In the genomic region with DNA sequence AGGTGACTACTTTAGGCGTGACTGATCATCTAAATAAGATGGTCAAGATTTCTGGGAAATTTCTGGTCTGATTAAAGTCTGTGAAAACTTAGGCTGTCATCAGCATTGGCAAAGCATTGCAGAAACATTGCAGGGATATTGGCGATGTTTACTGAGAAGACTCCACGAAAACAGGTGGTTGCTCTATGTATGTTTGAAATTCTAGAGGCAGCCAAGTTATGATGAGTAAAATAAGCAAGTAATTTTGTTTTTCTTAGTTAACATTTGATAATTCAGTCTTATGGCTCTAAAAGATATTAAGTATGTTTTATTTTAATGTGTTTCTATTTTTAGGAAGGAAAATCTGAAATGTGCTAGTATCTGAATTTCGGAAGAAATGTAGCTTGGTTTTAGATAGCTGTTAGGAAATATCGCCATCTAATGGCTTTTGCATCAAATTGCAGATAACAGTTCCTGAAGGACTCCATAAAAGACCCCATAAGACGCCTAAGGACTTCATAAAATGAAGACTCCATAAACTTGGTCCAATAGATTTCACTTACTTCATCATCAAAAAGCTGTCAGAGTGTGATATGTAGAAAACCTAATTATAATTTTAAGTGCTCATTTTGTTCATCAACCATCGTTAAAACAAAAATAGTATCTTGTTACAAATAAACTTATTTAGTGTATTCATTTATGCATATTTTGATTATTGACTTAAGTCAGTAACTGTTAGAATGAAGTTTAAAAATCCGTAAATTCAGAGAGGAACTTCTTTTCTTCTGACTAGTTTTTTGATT, we compare ENCODE assay signal across 8 cellular contexts.
DNase-seq lines count a peak whose midpoint lies in the region; ATAC-seq and TF ChIP-seq lines count a peak whose summit lies in the region.

No MANE protein-coding gene starts in this region.

- H3K4me3 ChIP-seq in Karpas-422 (ENCODE audit: low read length) (no peak overlapping the region), adrenal gland (no peak overlapping the region), left lung (no peak overlapping the region)

- no peaks in the 10 kb centered on the region for H3K9me2 ChIP-seq in Karpas-422 (replicated peaks; ENCODE audit: insufficient read depth, low read length)

- no peak for TF ChIP-seq POLR2A in adrenal gland (IDR thresholded peaks at IDR 0.05)

- 51 to 56% (median 54%) methylated on average over 8 of the region's 8 CpGs for WGBS in adrenal gland, 4 donors

- H3K79me2 ChIP-seq in Karpas-422 (ENCODE audit: low read length), result no peaks in the 10 kb centered on the region

- no peaks in the 10 kb centered on the region for H3K9me3 ChIP-seq in Karpas-422 (ENCODE audit: low read length)
- H3K9me3 ChIP-seq in adrenal gland (replicated peaks in 1 of 3), result no peaks in the 10 kb centered on the region
- no peaks in the 10 kb centered on the region for H3K9me3 ChIP-seq in left lung

- H2AFZ ChIP-seq in Karpas-422 (ENCODE audit: low read length), result no peak overlapping the region

- TF ChIP-seq CTCF in adrenal gland (IDR thresholded peaks at IDR 0.05), result peak; percentile 29 to 66 (median 48)
- TF ChIP-seq CTCF in left lung (IDR thresholded peaks at IDR 0.05), result peak; percentile 41 to 59

- no peaks in the 10 kb centered on the region for H4K20me1 ChIP-seq in Karpas-422 (ENCODE audit: insufficient read depth, low read depth, low read length)

- H3K27ac ChIP-seq in Karpas-422 (ENCODE audit: low read length) (no peak overlapping the region), adrenal gland (no peak overlapping the region), left lung (no peak overlapping the region)

- H3K4me2 ChIP-seq in Karpas-422 (ENCODE audit: low read depth, low read length, poor library complexity, severe bottlenecking), result no peak overlapping the region

- H3K4me1 ChIP-seq in Karpas-422 (ENCODE audit: low read length) (peaks cover 5% of the 10 kb centered on the region; the same call in 1 of the 2 replicates), adrenal gland (replicated peaks in 1 of 2) (no peaks in the 10 kb centered on the region), left lung (peaks cover 0 to 4% of the 10 kb centered on the region in 2 donors)

- intact Hi-C loops in adrenal gland (cut with DNase I), result loop anchor here in 1 of 2 donors (5.0 kb wide), 2 partner anchors 629 to 779 kb away; no protein-coding TSS in a partner anchor
- intact Hi-C loops in left lung (cut with DNase I), result no loop called here

- H3K9ac ChIP-seq in Karpas-422 (ENCODE audit: low read length), result no peak overlapping the region

- DNase-seq in DMS79 treated with DMSO at 0.1 percent for 48 hours (lab: John Stamatoyannopoulos, UW), result peak; percentile 2
- DNase-seq in DMS79 (lab: John Stamatoyannopoulos, UW), result no peak
- peak; percentile 75 for DNase-seq in Karpas-422
- no peak for DNase-seq in adrenal gland
- DNase-seq in left lung, result no peak

- H3K27me3 ChIP-seq in Karpas-422 (ENCODE audit: low read length) (no peaks in the 10 kb centered on the region), adrenal gland (no peaks in the 10 kb centered on the region), left lung (no peaks in the 10 kb centered on the region)

- ATAC-seq in left lung, result peak; percentile 54
- ATAC-seq in HG03135 (IDR thresholded peaks at IDR 0.05; ENCODE audit: unreplicated experiment), result no peak
- ATAC-seq in GM18520 (IDR thresholded peaks at IDR 0.05; ENCODE audit: unreplicated experiment), result no peak
- no peak for ATAC-seq in GM18870 (IDR thresholded peaks at IDR 0.05; ENCODE audit: unreplicated experiment)

- H3K36me3 ChIP-seq in Karpas-422 (ENCODE audit: insufficient read depth, low read length), result no peaks in the 10 kb centered on the region
- no peaks in the 10 kb centered on the region for H3K36me3 ChIP-seq in adrenal gland (replicated peaks in 1 of 2)
- no peaks in the 10 kb centered on the region for H3K36me3 ChIP-seq in left lung

Comparison
In these comparisons a context has a peak if more than half of its experiments do, and no peak if none do; other contexts are left out.
1. DNase-seq: peak in DMS79 treated with DMSO at 0.1 percent for 48 hours (single experiment) and Karpas-422 (single experiment); none in DMS79 (single experiment), adrenal gland (0 of 7) and left lung (0 of 2).